5 cellular contexts compared by ENCODE assay signal in genomic region chr17:829614-830013, GRCh38. TPM values are rescaled to one million over a fixed set of nuclear protein-coding genes. Genes with fewer than 3 reads are reported as not detected.
DNase-seq lines count a peak whose midpoint lies in the region; ATAC-seq and TF ChIP-seq lines count a peak whose summit lies in the region.
"Not testable (repeated sequence)": the region's sequence is repeated elsewhere in the genome, so short reads cannot be mapped to it uniquely, and the experiment has no call there.

No MANE protein-coding gene starts in this region.

- DNase-seq in chondrocyte (ENCODE audit: low spot score); nephron progenitor cell; psoas muscle: not testable (repeated sequence)

- not testable (repeated sequence) for H3K9me3 Mint-ChIP-seq in chondrocyte (ENCODE audit: low read depth)
- peaks cover 51% of the 10 kb centered on the region for H3K9me3 Mint-ChIP-seq in nephron progenitor cell

- H3K4me3 Mint-ChIP-seq in chondrocyte (ENCODE audit: unreplicated experiment); nephron progenitor cell: not testable (repeated sequence)

- not testable (repeated sequence) for H3K27me3 Mint-ChIP-seq in chondrocyte (ENCODE audit: low read depth); nephron progenitor cell (ENCODE audit: low read depth, poor library complexity)

- H3K4me1 ChIP-seq in BLaER1 (peaks cover 62% of the 10 kb centered on the region), psoas muscle (peaks cover 10% of the 10 kb centered on the region)
- H3K4me1 ChIP-seq in HEK293 (ENCODE audit: control insufficient read depth, insufficient read depth, low read length): not testable (repeated sequence)

- WGBS in psoas muscle, 3 donors: 73 to 95% (median 92%) methylated on average over 3 of the region's 3 CpGs

- H3K36me3 ChIP-seq in BLaER1 (peaks cover 76% of the 10 kb centered on the region), psoas muscle (ENCODE audit: insufficient read depth in 1 of 2, low read depth in 1 of 2) (peaks cover 0 to 13% of the 10 kb centered on the region in 2 donors)
- H3K36me3 ChIP-seq in HEK293 (ENCODE audit: control insufficient read depth in 2 of 2, insufficient read depth in 1 of 2, low read length in 2 of 2): not testable (repeated sequence)

- not testable (repeated sequence) for H3K9ac ChIP-seq in BLaER1

- intact Hi-C loops in psoas muscle (cut with DNase I): loop anchor here in 1 of 2 donors (5.0 kb wide), 1 partner anchor 48 kb away; no protein-coding TSS in a partner anchor

- H3K36me3 Mint-ChIP-seq in chondrocyte (ENCODE audit: low read depth): not testable (repeated sequence)
- H3K36me3 Mint-ChIP-seq in nephron progenitor cell (ENCODE audit: low read depth): peaks cover 57% of the 10 kb centered on the region

- CTCF ChIA-PET in HEK293 (lab: Yijun Ruan, JAX): not testable (repeated sequence)

- H3K27ac Mint-ChIP-seq in chondrocyte (ENCODE audit: unreplicated experiment): peak overlapping the region; percentile 22
- peak overlapping the region; percentile 29 for H3K27ac Mint-ChIP-seq in nephron progenitor cell

- H3K27ac ChIP-seq in BLaER1: 0 out of 2 replicates have a peak overlapping the region, but pooled peaks have one; percentile 57
- not testable (repeated sequence) for H3K27ac ChIP-seq in HEK293 (ENCODE audit: extremely low read depth, low read depth, low read length)
- peak overlapping the region; percentile 66 for H3K27ac ChIP-seq in psoas muscle

- H3K4me2 ChIP-seq in BLaER1: peak overlapping the region; percentile 89; the same call in 1 of the 2 replicates

- not testable (repeated sequence) for H3K4me3 ChIP-seq in BLaER1; HEK293 (ENCODE audit: low read depth, low read length); psoas muscle

- H3K27me3 ChIP-seq in BLaER1; psoas muscle (ENCODE audit: insufficient read depth in 3 of 3, low read length in 2 of 3): not testable (repeated sequence)

- H3K9me3 ChIP-seq in BLaER1: peaks cover 48% of the 10 kb centered on the region
- H3K9me3 ChIP-seq in HEK293 (ENCODE audit: control insufficient read depth, insufficient read depth, low read depth, low read length); psoas muscle: not testable (repeated sequence)

- ATAC-seq in psoas muscle: not testable (repeated sequence)

- POLR2A ChIA-PET in HEK293 (lab: Yijun Ruan, JAX): interaction anchor here (0.6 kb wide), 1 partner anchor 77 kb away, joined by 3 read pairs; no protein-coding TSS in a partner anchor

- not testable (repeated sequence) for TF ChIP-seq CTCF in HEK293 (tag by site-specific recombination; IDR thresholded peaks at IDR 0.05); chondrocyte (IDR thresholded peaks at IDR 0.05); nephron progenitor cell (IDR thresholded peaks at IDR 0.05); psoas muscle (IDR thresholded peaks at IDR 0.05)

- peaks cover 50% of the 10 kb centered on the region; the same call in 1 of the 2 replicates for H4K20me1 ChIP-seq in BLaER1

- peaks cover 22% of the 10 kb centered on the region for H3K4me1 Mint-ChIP-seq in chondrocyte (ENCODE audit: low read depth)
- peaks cover 19% of the 10 kb centered on the region for H3K4me1 Mint-ChIP-seq in nephron progenitor cell

TF ChIP-seq in HEK293, 187 proteins besides CTCF, POLR2A, EP300 and RAD21:
- TF ChIP-seq ZNF580 (tag by site-specific recombination; IDR thresholded peaks at IDR 0.05) (peak; percentile 82), ZNF146 (tag by site-specific recombination; IDR thresholded peaks at IDR 0.05) (peak; percentile 99)

RNA-seq across cellular contexts. Expression of gene MRM3, which starts 47.5 kb away (rescaled TPM):
- total RNA-seq in chondrocyte (7.2 to 8.5 TPM (median 7.3 TPM) in 3 replicates), psoas muscle (10 to 100 TPM; 17.2 to 30.1 (median 19.5) TPM)
- 10 to 100 TPM; 25.9 to 36.2 (median 28.3) TPM for polyA plus RNA-seq in psoas muscle

RNA-seq across cellular contexts. Expression of gene GLOD4, which starts 47.5 kb away (rescaled TPM):
- total RNA-seq in chondrocyte: 53.4 to 54.5 TPM (median 54.0 TPM) in 3 replicates
- total RNA-seq in psoas muscle: 10 to 100 TPM; 18.5 to 25.2 (median 20.8) TPM
- 10 to 100 TPM; 13.5 to 29.2 (median 21.7) TPM for polyA plus RNA-seq in psoas muscle
